Comparison of ENCODE assay signal across 13 cellular contexts in genomic region chr11:119336744-119337469, GRCh38. TPM values are rescaled to one million over a fixed set of nuclear protein-coding genes. Genes with fewer than 3 reads are reported as not detected.
DNase-seq lines count a peak whose midpoint lies in the region; ATAC-seq, FAIRE-seq and TF ChIP-seq lines count a peak whose summit lies in the region.
"Had no signal": no experiment of that assay in that cellular context is flagged by ENCODE, and none has a peak within 500 bp of the region (broad histone marks: within the 10 kb centered on the region; RNA-seq: fewer than 3 reads in every experiment).

No MANE protein-coding gene starts in this region.

- FAIRE-seq in K562 (lab: Jason Lieb, UNC), result no peak
- no peak for FAIRE-seq in small intestine (lab: Jason Lieb, UNC)
- FAIRE-seq: GM18507 had no signal

- peaks cover 68 to 90% (median 86%) of the 10 kb centered on the region in 10 experiments for H3K4me1 ChIP-seq in BLaER1 treated with 17β-estradiol and CSF1 and Interleukin-3, amounts not matched to agents 10 nM and 100 nM
- peaks cover 23 to 66% of the 10 kb centered on the region in 2 experiments; a peak in 4 of 5 replicates for H3K4me1 ChIP-seq in K562 (replicated peaks in 1 of 2; ENCODE audit: control insufficient read depth in 2 of 2, insufficient read depth in 2 of 2, low read length in 2 of 2)
- H3K4me1 ChIP-seq in adrenal gland (replicated peaks in 1 of 2), result peaks cover 23 to 50% of the 10 kb centered on the region in 2 donors
- peaks cover 3 to 10% of the 10 kb centered on the region in 2 donors for H3K4me1 ChIP-seq in small intestine (ENCODE audit: control insufficient read depth in 2 of 2, insufficient read depth in 1 of 2, low read depth in 1 of 2, low read length in 1 of 2)

- H3K9ac ChIP-seq in BLaER1 treated with 17β-estradiol and CSF1 and Interleukin-3, amounts not matched to agents 10 nM and 100 nM, result peak overlapping the region; percentile 33 to 95 (median 51); a peak in 18 of 22 replicates
- H3K9ac ChIP-seq in K562 (ENCODE audit: insufficient read depth in 1 of 2, low read depth in 2 of 2, low read length in 2 of 2), result peak overlapping the region; percentile 23 to 29; a peak in 1 of 4 replicates

- TF ChIP-seq CTCF in K562 (IDR thresholded peaks at IDR 0.05 in 2 of 3, conservative IDR thresholded peaks at IDR 0.05 in 1 of 3; ENCODE audit: insufficient read depth in 2 of 3, low read depth in 1 of 3, low read length in 3 of 3), result no peak
- no peak for TF ChIP-seq CTCF in adrenal gland (IDR thresholded peaks at IDR 0.05)

- H3K4me3 ChIP-seq in BLaER1 treated with 17β-estradiol and CSF1 and Interleukin-3, amounts not matched to agents 10 nM and 100 nM, result peak overlapping the region in 7 of 10 experiments; percentile 3 to 94 (median 41); a peak in 11 of 20 replicates
- H3K4me3 ChIP-seq in H7 (ENCODE audit: insufficient read depth, low read depth, low read length), result peak overlapping the region; percentile 27
- H3K4me3 ChIP-seq in K562, result no peak overlapping the region
- H3K4me3 ChIP-seq in adrenal gland, result no peak overlapping the region
- no peak overlapping the region for H3K4me3 ChIP-seq in small intestine (ENCODE audit: low read depth in 1 of 2, low read length in 2 of 2)
- H3K4me3 ChIP-seq: thyroid gland had no signal

- no peaks in the 10 kb centered on the region for H3K9me3 Mint-ChIP-seq in naive thymus-derived CD8-positive, alpha-beta T cell

- H3K4me3 Mint-ChIP-seq in naive thymus-derived CD8-positive, alpha-beta T cell, result peak overlapping the region; percentile 36 to 95 (median 67)

- DNase-seq in H7 (peak; percentile 14), K562 (ENCODE audit: extremely low read depth in 1 of 4, low spot score in 3 of 4) (no peak), NCI-H1417 treated with DMSO at 0.1 percent for 48 hours (lab: John Stamatoyannopoulos, UW) (no peak), putamen (ENCODE audit: low spot score) (no peak), adrenal gland (no peak), small intestine (no peak)
- DNase-seq in naive thymus-derived CD8-positive, alpha-beta T cell, result no peak
- DNase-seq: DMS53, NCI-H1048, NCI-H774, thyroid gland had no signal

- 70% methylated on average over 9 of the region's 9 CpGs for WGBS in K562 (ENCODE audit: insufficient coverage, low coverage, missing lambda C conversion rate)
- 81 to 89% (median 87%) methylated on average over 9 of the region's 9 CpGs for WGBS in adrenal gland, 4 donors
- 83 to 90% (median 84%) methylated on average over 9 of the region's 9 CpGs for WGBS in small intestine, 3 donors

- H3K36me3 Mint-ChIP-seq in naive thymus-derived CD8-positive, alpha-beta T cell, result peaks cover 0 to 10% (median 3%) of the 10 kb centered on the region in 3 donors

- H3K27me3 ChIP-seq in BLaER1 treated with 17β-estradiol and CSF1 and Interleukin-3, amounts not matched to agents 10 nM and 100 nM, result peaks cover 32 to 37% (median 36%) of the 10 kb centered on the region in 11 experiments
- H3K27me3 ChIP-seq in H7 (ENCODE audit: control insufficient read depth, insufficient read depth, low read length) (peaks cover 31% of the 10 kb centered on the region), K562 (ENCODE audit: control insufficient read depth in 2 of 2, insufficient read depth in 2 of 2, low read length in 2 of 2) (peaks cover 0 to 3% of the 10 kb centered on the region in 2 experiments; a peak in 1 of 5 replicates), adrenal gland (no peaks in the 10 kb centered on the region), small intestine (ENCODE audit: control insufficient read depth in 2 of 2, insufficient read depth in 2 of 2, low read length in 2 of 2) (no peaks in the 10 kb centered on the region)
- H3K27me3 ChIP-seq: thyroid gland had no signal

- H3K79me2 ChIP-seq in K562 (ENCODE audit: control insufficient read depth, insufficient read depth, low read length), result peaks cover 30% of the 10 kb centered on the region

- ATAC-seq in K562, result no peak
- no peak for ATAC-seq in naive thymus-derived CD8-positive, alpha-beta T cell

- peak overlapping the region in 6 of 11 experiments; percentile 14 to 43 (median 26); a peak in 8 of 22 replicates for H3K27ac ChIP-seq in BLaER1 treated with 17β-estradiol and CSF1 and Interleukin-3, amounts not matched to agents 10 nM and 100 nM
- no peak overlapping the region for H3K27ac ChIP-seq in K562 (ENCODE audit: extremely low read depth, low read depth, low read length)
- H3K27ac ChIP-seq in adrenal gland, result no peak overlapping the region
- peak overlapping the region in 1 of 2 donors; percentile 33 for H3K27ac ChIP-seq in small intestine (ENCODE audit: low read depth in 1 of 2, low read length in 1 of 2)
- H3K27ac ChIP-seq: thyroid gland had no signal

- H3K9me1 ChIP-seq in K562 (ENCODE audit: control insufficient read depth, insufficient read depth, low read length), result no peaks in the 10 kb centered on the region

- TF ChIP-seq RAD21 in K562 (CRISPR knock-in tag; conservative IDR thresholded peaks at IDR 0.05 in 1 of 2, IDR thresholded peaks at IDR 0.05 in 1 of 2), result no peak

- CTCF ChIA-PET in K562 (lab: Yijun Ruan, JAX; ENCODE audit: low intra/inter-chr PET ratio), result interaction anchor here (0.6 kb wide), 1 partner anchor 344 kb away, joined by 3 read pairs; no protein-coding TSS in a partner anchor

- H3K9me3 ChIP-seq in BLaER1 treated with 17β-estradiol and CSF1 and Interleukin-3, amounts not matched to agents 10 nM and 100 nM (replicated peaks in 1 of 11), result no peaks in the 10 kb centered on the region
- H3K9me3 ChIP-seq in K562 (replicated peaks; ENCODE audit: control insufficient read depth, insufficient read depth, low read depth, low read length), result no peaks in the 10 kb centered on the region
- no peaks in the 10 kb centered on the region for H3K9me3 ChIP-seq in adrenal gland (replicated peaks in 1 of 3)
- H3K9me3 ChIP-seq in small intestine (ENCODE audit: control insufficient read depth, low read depth), result no peaks in the 10 kb centered on the region
- H3K9me3 ChIP-seq: thyroid gland had no signal

- peak overlapping the region in 4 of 10 donors; percentile 37 to 79 (median 68) for H3K27ac Mint-ChIP-seq in naive thymus-derived CD8-positive, alpha-beta T cell

- H4K20me1 ChIP-seq in BLaER1 treated with 17β-estradiol and CSF1 and Interleukin-3, amounts not matched to agents 10 nM and 100 nM, result peaks cover 0 to 33% (median 19%) of the 10 kb centered on the region in 11 experiments; a peak in 19 of 22 replicates
- no peaks in the 10 kb centered on the region for H4K20me1 ChIP-seq in K562 (replicated peaks; ENCODE audit: control insufficient read depth, insufficient read depth, low read length)

- intact Hi-C loops in K562 (cut with micrococcal nuclease) (loop anchor here (5.0 kb wide), 1 partner anchor 35 kb away; no protein-coding TSS in a partner anchor), adrenal gland (cut with DNase I) (loop anchor here in 1 of 2 donors (10.0 kb wide), 2 partner anchors 62 to 132 kb away; partner anchors contain the start of gene CBL)

- no peak for TF ChIP-seq EP300 in K562 (IDR thresholded peaks at IDR 0.05; ENCODE audit: low read length)

- in situ Hi-C loops in K562 (cut with MboI), result no loop called here

- peaks cover 0 to 18% (median 0%) of the 10 kb centered on the region in 11 experiments; a peak in 4 of 22 replicates for H3K36me3 ChIP-seq in BLaER1 treated with 17β-estradiol and CSF1 and Interleukin-3, amounts not matched to agents 10 nM and 100 nM
- peaks cover 7% of the 10 kb centered on the region for H3K36me3 ChIP-seq in H7 (replicated peaks; ENCODE audit: control insufficient read depth, insufficient read depth, low read length)
- H3K36me3 ChIP-seq in K562 (ENCODE audit: control insufficient read depth, insufficient read depth, low read length), result peaks cover 17% of the 10 kb centered on the region; the same call in 1 of the 3 replicates
- peaks cover 0 to 11% of the 10 kb centered on the region in 2 donors for H3K36me3 ChIP-seq in adrenal gland (replicated peaks in 1 of 2)
- peaks cover 0 to 2% of the 10 kb centered on the region in 2 donors for H3K36me3 ChIP-seq in small intestine (ENCODE audit: control insufficient read depth in 2 of 2, insufficient read depth in 2 of 2, low read length in 2 of 2)
- H3K36me3 ChIP-seq: thyroid gland had no signal

- H2AFZ ChIP-seq in K562 (ENCODE audit: low read depth, low read length), result no peak overlapping the region

- TF ChIP-seq POLR2A in K562 (conservative IDR thresholded peaks at IDR 0.05), result no peak
- TF ChIP-seq POLR2A in adrenal gland (IDR thresholded peaks at IDR 0.05), result no peak

- POLR2A ChIA-PET in K562 (lab: Yijun Ruan, JAX), result interaction anchor here (0.6 to 2.6 kb wide), 10 partner anchors 11 to 188 kb away, joined by 3 to 22 read pairs (median 4); partner anchors contain the start of genes ABCG4, CBL and MCAM
- POLR2A ChIA-PET in naive thymus-derived CD8-positive, alpha-beta T cell (lab: Charles Lee), result no interaction called here

- no TSS peak for BruUV-seq in K562 (replicated peaks; lab: Mats Ljungman, UMichigan)

- H3K27me3 Mint-ChIP-seq in naive thymus-derived CD8-positive, alpha-beta T cell, result peaks cover 9 to 28% (median 18%) of the 10 kb centered on the region in 5 donors

- H3K4me2 ChIP-seq in BLaER1 treated with 17β-estradiol and CSF1 and Interleukin-3, amounts not matched to agents 10 nM and 100 nM, result peak overlapping the region; percentile 90 to 98 (median 94)
- H3K4me2 ChIP-seq in K562 (ENCODE audit: insufficient read depth, low read length), result peak overlapping the region; percentile 66; the same call in 1 of the 2 replicates

- peaks cover 20 to 60% (median 53%) of the 10 kb centered on the region in 4 donors for H3K4me1 Mint-ChIP-seq in naive thymus-derived CD8-positive, alpha-beta T cell

RNA-seq across cellular contexts. Expression of gene RNF26, which starts 2.6 kb away (rescaled TPM):
- total RNA-seq in H7 (2014; rRNA removed; shearing (Covaris generic)), result 26.4 and 28.9 TPM in 2 replicates
- total RNA-seq in K562 (2011; cell fraction: chromatin; rRNA removed; ENCODE audit: low replicate concordance), result 18.1 and 52.5 TPM in 2 replicates
- total RNA-seq in K562 (2011; cell fraction: nucleolus; rRNA removed), result 71.2 and 72.0 TPM in 2 replicates
- total RNA-seq in K562 (2011; cell fraction: nucleoplasm; rRNA removed), result 65.0 and 76.6 TPM in 2 replicates
- total RNA-seq in K562 (2014; rRNA removed) (7.3 and 10.0 TPM in 2 replicates), K562 (2014; rRNA removed; fragmentation: Illumina TruSeq; extraction: Trizol) (8.7 and 9.3 TPM in 2 replicates), K562 (2015; rRNA removed; fragmentation: Illumina TruSeq; extraction: Trizol) (12.7 and 13.9 TPM in 2 replicates), K562 (2021) (50.0 and 53.6 TPM in 2 replicates), adrenal gland (10 to 100 TPM in 7 of 8 donors, 1 to 10 TPM in 1; 8.9 to 28.0 (median 20.6) TPM)
- polyA plus RNA-seq in K562 (2011; rRNA removed) (16.3 and 27.7 TPM in 2 replicates), K562 (2014; fragmentation: Illumina TruSeq; extraction: Trizol) (39.5 and 48.8 TPM in 2 replicates), K562 (2014; fragmentation: Nextera tagmentation; extraction: Ambion mirVana) (1 to 10 TPM; 5.3 to 8.4 TPM), K562 (2014; rRNA removed) (25.9 and 26.7 TPM in 2 replicates), adrenal gland (10 to 100 TPM in 2 of 3 donors, 1 to 10 TPM in 1; 9.6 to 13.0 (median 10.7) TPM), small intestine (10 to 100 TPM in 1 of 3 donors, 1 to 10 TPM in 2; 6.5 to 27.3 (median 7.8) TPM)
- polyA plus RNA-seq in K562 (2011; cell fraction: cytosol; rRNA removed), result 48.6 and 60.9 TPM in 2 replicates
- 20.0 and 26.8 TPM in 2 replicates for polyA plus RNA-seq in K562 (2011; cell fraction: nucleus; rRNA removed)
- 40.1 and 40.8 TPM in 2 replicates for polyA plus RNA-seq in K562 (2012)
- polyA minus RNA-seq in K562 (2011; rRNA and poly(A)+ RNA removed), result 24.3 and 29.3 TPM in 2 replicates
- polyA minus RNA-seq in K562 (2011; cell fraction: cytosol; rRNA and poly(A)+ RNA removed), result 44.8 and 51.4 TPM in 2 replicates
- 19.1 and 29.9 TPM in 2 replicates for polyA minus RNA-seq in K562 (2011; cell fraction: nucleus; rRNA and poly(A)+ RNA removed)
- total RNA-seq in naive thymus-derived CD8-positive, alpha-beta T cell, result 10 to 100 TPM; 19.8 to 21.1 TPM
- polyA plus RNA-seq in naive thymus-derived CD8-positive, alpha-beta T cell, result 10 to 100 TPM; 37.0 to 45.9 (median 39.6) TPM

RNA-seq across cellular contexts. Expression of gene C1QTNF5, which starts 3.8 kb away (rescaled TPM):
- 2.1 TPM in 2 replicates for total RNA-seq in H7 (2014; rRNA removed; shearing (Covaris generic))
- total RNA-seq in K562 (2011; cell fraction: chromatin; rRNA removed; ENCODE audit: low replicate concordance), result 0.95 TPM in 1 of 2 replicates, not detected in the other
- 1.1 and 1.2 TPM in 2 replicates for total RNA-seq in K562 (2011; cell fraction: nucleolus; rRNA removed)
- 0.88 TPM in 1 of 2 replicates, not detected in the other for total RNA-seq in K562 (2011; cell fraction: nucleoplasm; rRNA removed)
- total RNA-seq in K562 (2014; rRNA removed), result 0.18 and 0.82 TPM in 2 replicates
- 0.13 and 0.18 TPM in 2 replicates for total RNA-seq in K562 (2014; rRNA removed; fragmentation: Illumina TruSeq; extraction: Trizol)
- 0.22 TPM in 1 of 2 replicates, not detected in the other for total RNA-seq in K562 (2015; rRNA removed; fragmentation: Illumina TruSeq; extraction: Trizol)
- total RNA-seq in K562 (2021), result 0.47 and 0.65 TPM in 2 replicates
- polyA plus RNA-seq in K562 (2011; rRNA removed), result 0.35 and 0.41 TPM in 2 replicates
- polyA plus RNA-seq in K562 (2011; cell fraction: cytosol; rRNA removed), result 0.46 and 1.2 TPM in 2 replicates
- 1.4 and 1.5 TPM in 2 replicates for polyA plus RNA-seq in K562 (2011; cell fraction: nucleus; rRNA removed)
- 0.35 and 0.79 TPM in 2 replicates for polyA plus RNA-seq in K562 (2012)
- 0.19 and 0.25 TPM in 2 replicates for polyA plus RNA-seq in K562 (2014; fragmentation: Illumina TruSeq; extraction: Trizol)
- polyA plus RNA-seq in K562 (2014; fragmentation: Nextera tagmentation; extraction: Ambion mirVana), result under 1 TPM in 1 of 2 experiments, not detected in 1; 0.07 TPM
- 0.45 and 0.76 TPM in 2 replicates for polyA plus RNA-seq in K562 (2014; rRNA removed)
- 0.12 TPM in 1 of 2 replicates, not detected in the other for polyA minus RNA-seq in K562 (2011; rRNA and poly(A)+ RNA removed)
- polyA minus RNA-seq in K562 (2011; cell fraction: cytosol; rRNA and poly(A)+ RNA removed), result not detected in 2 replicates
- polyA minus RNA-seq in K562 (2011; cell fraction: nucleus; rRNA and poly(A)+ RNA removed), result 0.44 and 0.54 TPM in 2 replicates
- total RNA-seq in naive thymus-derived CD8-positive, alpha-beta T cell, result not detected
- polyA plus RNA-seq in naive thymus-derived CD8-positive, alpha-beta T cell, result not detected
- total RNA-seq in adrenal gland, result 10 to 100 TPM; 10.3 to 46.9 (median 23.0) TPM
- 10 to 100 TPM in 2 of 3 donors, 1 to 10 TPM in 1; 1.8 to 25.9 (median 20.3) TPM for polyA plus RNA-seq in adrenal gland
- polyA plus RNA-seq in small intestine, result 10 to 100 TPM in 1 of 3 donors, 1 to 10 TPM in 1, under 1 TPM in 1; 0.89 to 22.5 (median 7.3) TPM

RNA-seq across cellular contexts. Expression of gene MFRP, which starts 9.6 kb away (rescaled TPM):
- total RNA-seq in H7 (2014; rRNA removed; shearing (Covaris generic)), result not detected in 2 replicates
- total RNA-seq in K562 (2011; cell fraction: chromatin; rRNA removed; ENCODE audit: low replicate concordance), result not detected in 2 replicates
- total RNA-seq in K562 (2011; cell fraction: nucleolus; rRNA removed), result not detected in 2 replicates
- total RNA-seq in K562 (2011; cell fraction: nucleoplasm; rRNA removed), result not detected in 2 replicates
- total RNA-seq in K562 (2014; rRNA removed), result not detected in 2 replicates
- not detected in 2 replicates for total RNA-seq in K562 (2014; rRNA removed; fragmentation: Illumina TruSeq; extraction: Trizol)
- total RNA-seq in K562 (2015; rRNA removed; fragmentation: Illumina TruSeq; extraction: Trizol), result not detected in 2 replicates
- total RNA-seq in K562 (2021), result not detected in 2 replicates
- not detected in 2 replicates for polyA plus RNA-seq in K562 (2011; rRNA removed)
- polyA plus RNA-seq in K562 (2011; cell fraction: cytosol; rRNA removed), result not detected in 2 replicates
- not detected in 2 replicates for polyA plus RNA-seq in K562 (2011; cell fraction: nucleus; rRNA removed)
- not detected in 2 replicates for polyA plus RNA-seq in K562 (2012)
- not detected in 2 replicates for polyA plus RNA-seq in K562 (2014; fragmentation: Illumina TruSeq; extraction: Trizol)
- polyA plus RNA-seq in K562 (2014; fragmentation: Nextera tagmentation; extraction: Ambion mirVana), result not detected
- polyA plus RNA-seq in K562 (2014; rRNA removed), result not detected in 2 replicates
- not detected in 2 replicates for polyA minus RNA-seq in K562 (2011; rRNA and poly(A)+ RNA removed)
- polyA minus RNA-seq in K562 (2011; cell fraction: cytosol; rRNA and poly(A)+ RNA removed), result not detected in 2 replicates
- polyA minus RNA-seq in K562 (2011; cell fraction: nucleus; rRNA and poly(A)+ RNA removed), result not detected in 2 replicates
- total RNA-seq in naive thymus-derived CD8-positive, alpha-beta T cell, result not detected
- polyA plus RNA-seq in naive thymus-derived CD8-positive, alpha-beta T cell, result not detected
- under 1 TPM in 1 of 8 donors, not detected in 7; under 0.01 TPM for total RNA-seq in adrenal gland
- not detected for polyA plus RNA-seq in adrenal gland
- polyA plus RNA-seq in small intestine, result under 1 TPM in 1 of 3 donors, not detected in 2; 0.03 TPM
- total RNA-seq: thyroid gland had no signal

RNA-seq across cellular contexts. Expression of gene MCAM, which starts 20.0 kb away (rescaled TPM):
- total RNA-seq in H7 (2014; rRNA removed; shearing (Covaris generic)), result 45.5 and 59.3 TPM in 2 replicates
- 64.2 and 225 TPM in 2 replicates for total RNA-seq in K562 (2011; cell fraction: chromatin; rRNA removed; ENCODE audit: low replicate concordance)
- 163 and 199 TPM in 2 replicates for total RNA-seq in K562 (2011; cell fraction: nucleolus; rRNA removed)
- 109 and 119 TPM in 2 replicates for total RNA-seq in K562 (2011; cell fraction: nucleoplasm; rRNA removed)
- total RNA-seq in K562 (2014; rRNA removed) (79.0 and 79.5 TPM in 2 replicates), K562 (2014; rRNA removed; fragmentation: Illumina TruSeq; extraction: Trizol) (33.1 and 35.6 TPM in 2 replicates), K562 (2015; rRNA removed; fragmentation: Illumina TruSeq; extraction: Trizol) (25.8 and 27.1 TPM in 2 replicates), K562 (2021) (69.1 and 87.0 TPM in 2 replicates), adrenal gland (100 to 1,000 TPM in 1 of 8 donors, 10 to 100 TPM in 7; 15.3 to 143 (median 45.8) TPM)
- polyA plus RNA-seq in K562 (2011; rRNA removed) (38.0 and 53.6 TPM in 2 replicates), K562 (2014; fragmentation: Illumina TruSeq; extraction: Trizol) (68.2 and 101 TPM in 2 replicates), K562 (2014; fragmentation: Nextera tagmentation; extraction: Ambion mirVana) (10 to 100 TPM; 14.7 to 15.6 TPM), K562 (2014; rRNA removed) (57.5 and 118 TPM in 2 replicates), adrenal gland (10 to 100 TPM; 17.2 to 48.5 (median 30.5) TPM), small intestine (10 to 100 TPM in 1 of 3 donors, 1 to 10 TPM in 2; 1.1 to 82.3 (median 2.7) TPM)
- polyA plus RNA-seq in K562 (2011; cell fraction: cytosol; rRNA removed), result 86.7 and 421 TPM in 2 replicates
- 37.8 and 96.0 TPM in 2 replicates for polyA plus RNA-seq in K562 (2011; cell fraction: nucleus; rRNA removed)
- 36.5 and 57.4 TPM in 2 replicates for polyA plus RNA-seq in K562 (2012)
- polyA minus RNA-seq in K562 (2011; rRNA and poly(A)+ RNA removed), result 17.7 and 42.5 TPM in 2 replicates
- polyA minus RNA-seq in K562 (2011; cell fraction: cytosol; rRNA and poly(A)+ RNA removed), result 43.6 and 63.5 TPM in 2 replicates
- 33.2 and 52.1 TPM in 2 replicates for polyA minus RNA-seq in K562 (2011; cell fraction: nucleus; rRNA and poly(A)+ RNA removed)
- under 1 TPM; 0.33 to 0.55 TPM for total RNA-seq in naive thymus-derived CD8-positive, alpha-beta T cell
- polyA plus RNA-seq in naive thymus-derived CD8-positive, alpha-beta T cell, result 1 to 10 TPM in 1 of 3 donors, under 1 TPM in 2; 0.35 to 1.2 (median 0.65) TPM

RNA-seq across cellular contexts. Expression of gene USP2, which starts 44.6 kb away (rescaled TPM):
- 2.7 and 2.8 TPM in 2 replicates for total RNA-seq in H7 (2014; rRNA removed; shearing (Covaris generic))
- total RNA-seq in K562 (2011; cell fraction: chromatin; rRNA removed; ENCODE audit: low replicate concordance), result 6.9 and 13.7 TPM in 2 replicates
- total RNA-seq in K562 (2011; cell fraction: nucleolus; rRNA removed), result 8.2 and 9.0 TPM in 2 replicates
- total RNA-seq in K562 (2011; cell fraction: nucleoplasm; rRNA removed), result 6.3 and 7.4 TPM in 2 replicates
- total RNA-seq in K562 (2014; rRNA removed), result 3.9 and 5.8 TPM in 2 replicates
- 3.6 TPM in 2 replicates for total RNA-seq in K562 (2014; rRNA removed; fragmentation: Illumina TruSeq; extraction: Trizol)
- 2.8 and 3.6 TPM in 2 replicates for total RNA-seq in K562 (2015; rRNA removed; fragmentation: Illumina TruSeq; extraction: Trizol)
- total RNA-seq in K562 (2021), result 16.9 TPM in 2 replicates
- polyA plus RNA-seq in K562 (2011; rRNA removed), result 3.6 and 5.0 TPM in 2 replicates
- 4.5 and 4.7 TPM in 2 replicates for polyA plus RNA-seq in K562 (2011; cell fraction: cytosol; rRNA removed)
- 4.6 and 6.3 TPM in 2 replicates for polyA plus RNA-seq in K562 (2011; cell fraction: nucleus; rRNA removed)
- polyA plus RNA-seq in K562 (2012), result 6.9 and 8.6 TPM in 2 replicates
- 12.8 and 13.9 TPM in 2 replicates for polyA plus RNA-seq in K562 (2014; fragmentation: Illumina TruSeq; extraction: Trizol)
- polyA plus RNA-seq in K562 (2014; fragmentation: Nextera tagmentation; extraction: Ambion mirVana), result 1 to 10 TPM; 3.4 to 5.8 TPM
- polyA plus RNA-seq in K562 (2014; rRNA removed), result 4.0 and 9.5 TPM in 2 replicates
- polyA minus RNA-seq in K562 (2011; rRNA and poly(A)+ RNA removed), result 4.0 and 6.0 TPM in 2 replicates
- 7.5 and 9.8 TPM in 2 replicates for polyA minus RNA-seq in K562 (2011; cell fraction: cytosol; rRNA and poly(A)+ RNA removed)
- 4.6 and 4.7 TPM in 2 replicates for polyA minus RNA-seq in K562 (2011; cell fraction: nucleus; rRNA and poly(A)+ RNA removed)
- total RNA-seq in naive thymus-derived CD8-positive, alpha-beta T cell, result under 1 TPM; 0.16 to 0.23 TPM
- polyA plus RNA-seq in naive thymus-derived CD8-positive, alpha-beta T cell, result under 1 TPM in 1 of 3 donors, not detected in 2; 0.13 TPM
- total RNA-seq in adrenal gland, result 10 to 100 TPM in 4 of 8 donors, 1 to 10 TPM in 4; 3.9 to 28.7 (median 13.0) TPM
- polyA plus RNA-seq in adrenal gland, result 10 to 100 TPM in 1 of 3 donors, 1 to 10 TPM in 2; 4.6 to 11.8 (median 9.1) TPM
- polyA plus RNA-seq in small intestine, result 10 to 100 TPM in 2 of 3 donors, 1 to 10 TPM in 1; 5.2 to 19.5 (median 15.4) TPM

Comparison
In these comparisons a context has a peak if more than half of its experiments do, and no peak if none do; other contexts are left out.
1. H3K27ac ChIP-seq: peak in BLaER1 treated with 17β-estradiol and CSF1 and Interleukin-3, amounts not matched to agents 10 nM and 100 nM (6 of 11); none in K562 (single experiment) and adrenal gland (0 of 5).
2. H3K4me3 ChIP-seq: peak in BLaER1 treated with 17β-estradiol and CSF1 and Interleukin-3, amounts not matched to agents 10 nM and 100 nM (7 of 10) and H7 (single experiment); none in K562 (single experiment), adrenal gland (0 of 4) and small intestine (0 of 2).